ENCODE assay signal across 24 cellular contexts in genomic region chr1:234647758-234648157, GRCh38. TPM values are rescaled to one million over a fixed set of nuclear protein-coding genes. Genes with fewer than 3 reads are reported as not detected.
DNase-seq lines count a peak whose midpoint lies in the region; ATAC-seq, FAIRE-seq and TF ChIP-seq lines count a peak whose summit lies in the region.
"Had no signal": no experiment of that assay in that cellular context is flagged by ENCODE, and none has a peak within 500 bp of the region (broad histone marks: within the 10 kb centered on the region; RNA-seq: fewer than 3 reads in every experiment).

No MANE protein-coding gene starts in this region.

- peak; percentile 40 for FAIRE-seq in bronchial epithelial cell (lab: Jason Lieb, UNC)
- FAIRE-seq: H1, TTC549 had no signal

- H3K4me2 ChIP-seq in HCT116 (ENCODE audit: low read length) (peak overlapping the region; percentile 23), OCI-LY1 (ENCODE audit: low read length) (peak overlapping the region; percentile 33; the same call in 1 of the 2 replicates)

- H3K9ac ChIP-seq in HCT116 (ENCODE audit: low read length) (no peak overlapping the region), OCI-LY1 (ENCODE audit: low read length) (peak overlapping the region; percentile 34; the same call in 1 of the 2 replicates)

- H3K27me3 ChIP-seq in HCT116 (ENCODE audit: insufficient read depth, low read length) = no peaks in the 10 kb centered on the region
- H3K27me3 ChIP-seq in OCI-LY1 (ENCODE audit: insufficient read depth, low read length) = no peaks in the 10 kb centered on the region
- no peaks in the 10 kb centered on the region for H3K27me3 ChIP-seq in bronchial epithelial cell (ENCODE audit: control insufficient read depth, insufficient read depth, low read length)
- H3K27me3 ChIP-seq: cardiac muscle cell, neutrophil had no signal

- CTCF ChIA-PET in HCT116 (lab: Charles Lee) = no interaction called here

- H3K9me3 Mint-ChIP-seq in progenitor cell of endocrine pancreas (ENCODE audit: low read depth) = peaks cover 15% of the 10 kb centered on the region

- no peak for TF ChIP-seq POLR2A in HCT116 (IDR thresholded peaks at IDR 0.05; ENCODE audit: borderline replicate concordance, extremely low read depth, insufficient read depth, insufficient read length)

- H3K27ac ChIP-seq in HCT116 (ENCODE audit: low read depth, low read length) (no peak overlapping the region), OCI-LY1 (ENCODE audit: low read depth, low read length, poor library complexity, severe bottlenecking) (peak overlapping the region; percentile 88)
- H3K27ac ChIP-seq: C4-2B, cardiac muscle cell, coronary artery, left ventricle myocardium inferior, neutrophil, prostate gland, SK-N-MC had no signal

- POLR2A ChIA-PET in HCT116 (lab: Charles Lee) = no interaction called here

- H2AFZ ChIP-seq in HCT116 (ENCODE audit: low read depth, low read length, poor library complexity, severe bottlenecking) (no peak overlapping the region), OCI-LY1 (ENCODE audit: low read length) (no peak overlapping the region)

- H3K27ac Mint-ChIP-seq in progenitor cell of endocrine pancreas = peak overlapping the region; percentile 56
- H3K27ac Mint-ChIP-seq: activated CD8-positive, alpha-beta T cell treated with anti-CD3 and anti-CD28 coated beads for 36 hours; activated naive CD4-positive, alpha-beta T cell treated with anti-CD3 and anti-CD28 coated beads, Interleukin-2, amount 50 U/mL, for 72 hours; stimulated activated naive CD8-positive, alpha-beta T cell treated with anti-CD3 and anti-CD28 coated beads, Interleukin-15, Interleukin-2, amounts not matched to agents 100 ng/mL and 50 ng/mL, for 24 hours; T-helper 1 cell treated with Interleukin-12 subunit alpha and Interleukin-12 subunit beta and Interleukin-4 antibody, amounts not matched to agents 30 μg/mL and 1 μg/mL, for 36 hours had no signal

- H3K36me3 ChIP-seq in HCT116 (ENCODE audit: control insufficient read depth in 1 of 2, insufficient read depth in 2 of 2, low read length in 2 of 2) (no peaks in the 10 kb centered on the region), OCI-LY1 (ENCODE audit: insufficient read depth, low read length) (no peaks in the 10 kb centered on the region), bronchial epithelial cell (ENCODE audit: control insufficient read depth, insufficient read depth, low read length) (no peaks in the 10 kb centered on the region)
- H3K36me3 ChIP-seq: cardiac muscle cell, left ventricle myocardium inferior, neutrophil, prostate gland had no signal

- H3F3A ChIP-seq in OCI-LY1 (ENCODE audit: insufficient read depth, low read length) = no peaks in the 10 kb centered on the region

- H3K4me3 ChIP-seq in HCT116 (replicated peaks in 1 of 2; ENCODE audit: low read depth in 1 of 2, low read length in 2 of 2) (no peak overlapping the region), OCI-LY1 (ENCODE audit: low read depth, low read length, poor library complexity, severe bottlenecking) (no peak overlapping the region), bronchial epithelial cell (ENCODE audit: low read depth, low read length) (no peak overlapping the region)
- H3K4me3 ChIP-seq: cardiac muscle cell, coronary artery, left ventricle myocardium inferior, prostate gland, SK-N-MC had no signal

- intact Hi-C loops in HCT116 (cut with micrococcal nuclease) = no loop called here

- H3K4me1 Mint-ChIP-seq in progenitor cell of endocrine pancreas (ENCODE audit: low read depth) = peaks cover 25% of the 10 kb centered on the region
- H3K4me1 Mint-ChIP-seq: naive B cell had no signal

- H3K4me1 ChIP-seq in HCT116 (ENCODE audit: control insufficient read depth in 1 of 2, insufficient read depth in 2 of 2, low read length in 2 of 2) = peaks cover 0 to 13% of the 10 kb centered on the region in 2 experiments; a peak in 2 of 4 replicates
- H3K4me1 ChIP-seq in OCI-LY1 (ENCODE audit: insufficient read depth, low read length, severe bottlenecking) = peaks cover 19% of the 10 kb centered on the region
- H3K4me1 ChIP-seq: prostate gland had no signal

- no peak for TF ChIP-seq RAD21 in HCT116 (IDR thresholded peaks at IDR 0.05; ENCODE audit: low read depth)

- no peak for ATAC-seq in HCT116
- ATAC-seq in HG03442 (IDR thresholded peaks at IDR 0.05; ENCODE audit: unreplicated experiment) = no peak
- ATAC-seq: activated CD8-positive, alpha-beta T cell treated with anti-CD3 and anti-CD28 coated beads for 36 hours; activated naive CD4-positive, alpha-beta T cell treated with anti-CD3 and anti-CD28 coated beads, Interleukin-2, amount 50 U/mL, for 72 hours had no signal

- no peaks in the 10 kb centered on the region for H4K20me1 ChIP-seq in HCT116 (ENCODE audit: insufficient read depth)
- H4K20me1 ChIP-seq in OCI-LY1 (ENCODE audit: insufficient read depth, low read length) = no peaks in the 10 kb centered on the region

- no peak for TF ChIP-seq CTCF in HCT116 (IDR thresholded peaks at IDR 0.05 in 2 of 3, conservative IDR thresholded peaks at IDR 0.05 in 1 of 3; ENCODE audit: borderline replicate concordance in 1 of 3, insufficient read depth in 1 of 3, low read depth in 2 of 3, low read length in 2 of 3)
- no peak for TF ChIP-seq CTCF in OCI-LY1 (IDR thresholded peaks at IDR 0.05; ENCODE audit: low read length)
- TF ChIP-seq CTCF in bronchial epithelial cell (IDR thresholded peaks at IDR 0.05; ENCODE audit: insufficient read depth, low read length, severe bottlenecking) = no peak
- TF ChIP-seq CTCF in progenitor cell of endocrine pancreas (IDR thresholded peaks at IDR 0.05; ENCODE audit: unreplicated experiment) = no peak

- no peaks in the 10 kb centered on the region for H3K79me2 ChIP-seq in HCT116 (ENCODE audit: insufficient read depth, low read length)
- H3K79me2 ChIP-seq in OCI-LY1 (ENCODE audit: insufficient read depth, low read length) = no peaks in the 10 kb centered on the region

- H3K27me3 Mint-ChIP-seq in progenitor cell of endocrine pancreas = no peaks in the 10 kb centered on the region
- H3K27me3 Mint-ChIP-seq: activated CD8-positive, alpha-beta T cell treated with anti-CD3 and anti-CD28 coated beads for 36 hours; stimulated activated naive CD8-positive, alpha-beta T cell treated with anti-CD3 and anti-CD28 coated beads, Interleukin-15, Interleukin-2, amounts not matched to agents 100 ng/mL and 50 ng/mL, for 24 hours had no signal

- H3K36me3 Mint-ChIP-seq in progenitor cell of endocrine pancreas (ENCODE audit: insufficient read depth) = peaks cover 6% of the 10 kb centered on the region

- no TSS peak for BruUV-seq in HCT116 (replicated peaks; lab: Mats Ljungman, UMichigan)

- RAD21 ChIA-PET in HCT116 (lab: Charles Lee; ENCODE audit: low non-redundant PET in 1 of 2, low total read pairs in 2 of 2, uncharacterized antibody in 2 of 2, unreplicated experiment in 2 of 2) = no interaction called here

- H3K9me2 ChIP-seq in HCT116 (ENCODE audit: insufficient read depth) = no peaks in the 10 kb centered on the region
- no peaks in the 10 kb centered on the region for H3K9me2 ChIP-seq in OCI-LY1 (ENCODE audit: low read depth, low read length)

- H3K4me3 Mint-ChIP-seq in progenitor cell of endocrine pancreas (ENCODE audit: low read depth) = no peak overlapping the region
- H3K4me3 Mint-ChIP-seq: activated CD8-positive, alpha-beta T cell treated with anti-CD3 and anti-CD28 coated beads for 36 hours; naive B cell; stimulated activated naive CD8-positive, alpha-beta T cell treated with anti-CD3 and anti-CD28 coated beads, Interleukin-15, Interleukin-2, amounts not matched to agents 100 ng/mL and 50 ng/mL, for 24 hours; T-helper 1 cell treated with Interleukin-12 subunit alpha and Interleukin-12 subunit beta and Interleukin-4 antibody, amounts not matched to agents 30 μg/mL and 1 μg/mL, for 36 hours had no signal

- H3K9me3 ChIP-seq in HCT116 (ENCODE audit: control insufficient read depth in 1 of 2, insufficient read depth in 1 of 2, low read depth in 1 of 2, low read length in 2 of 2) (peaks cover 0 to 10% of the 10 kb centered on the region in 2 experiments; a peak in 1 of 4 replicates), OCI-LY1 (ENCODE audit: low read length) (0 out of 2 replicates have a peak, but pooled peaks cover 5% of the 10 kb centered on the region)
- H3K9me3 ChIP-seq: neutrophil, prostate gland had no signal

- DNase-seq in HCT116 (ENCODE audit: low read depth, low spot score) (no peak), bronchial epithelial cell (ENCODE audit: low read depth) (peak; percentile 97), progenitor cell of endocrine pancreas (ENCODE audit: low spot score, unreplicated experiment) (no peak), COLO668 (lab: John Stamatoyannopoulos, UW; ENCODE audit: unreplicated experiment) (no peak), DMS 273 (lab: John Stamatoyannopoulos, UW; ENCODE audit: unreplicated experiment) (no peak)
- no peak for DNase-seq in stimulated activated CD4-positive, alpha-beta T cell treated with anti-CD3 and anti-CD28 coated beads, Interleukin-12 subunit alpha, Interleukin-12 subunit beta, amount 100 ng/mL, for 4 hours
- DNase-seq: activated CD8-positive, alpha-beta T cell treated with anti-CD3 and anti-CD28 coated beads for 36 hours; Calu3; effector memory CD4-positive, alpha-beta T cell; left ventricle myocardium inferior; naive B cell had no signal

TF ChIP-seq in HCT116, 20 proteins besides CTCF, POLR2A, EP300 and RAD21:
- TF ChIP-seq ZNF274 (IDR thresholded peaks at IDR 0.05; ENCODE audit: low read depth, low read length) = no peak
- TF ChIP-seq FOSL1 (IDR thresholded peaks at IDR 0.05; ENCODE audit: low read depth) = peak; percentile 24; the same call in 1 of the 2 replicates

RNA-seq across cellular contexts. Expression of gene IRF2BP2, which starts 37.8 kb away (rescaled TPM):
- total RNA-seq in HCT116 (2021; ENCODE audit: unreplicated experiment) (61.3 TPM), bronchial epithelial cell (64.1 and 80.3 TPM in 2 replicates), progenitor cell of endocrine pancreas (193 and 214 TPM in 2 replicates)
- polyA plus RNA-seq in HCT116 (2012) = 105 and 134 TPM in 2 replicates
